8 cellular contexts compared by ENCODE assay signal in genomic region chr4:81631958-81632439, GRCh38.
A peak's percentile ranks its signal among the peaks of the same experiment; 100 is the strongest.
DNase-seq lines count a peak whose midpoint lies in the region; TF ChIP-seq lines count a peak whose summit lies in the region.

No MANE protein-coding gene starts in this region.

- no peak for TF ChIP-seq CTCF in cardiac muscle cell (IDR thresholded peaks at IDR 0.05; ENCODE audit: low read depth, low read length)
- TF ChIP-seq CTCF in right atrium auricular region (IDR thresholded peaks at IDR 0.05) = no peak
- no peak for TF ChIP-seq CTCF in foreskin fibroblast (IDR thresholded peaks at IDR 0.05; ENCODE audit: low read depth, low read length)
- TF ChIP-seq CTCF in suprapubic skin (IDR thresholded peaks at IDR 0.05) = no peak
- no peak for TF ChIP-seq CTCF in neural progenitor cell (IDR thresholded peaks at IDR 0.05)

- no peak overlapping the region for H3K9ac ChIP-seq in neural progenitor cell

- H3K27ac Mint-ChIP-seq in neural progenitor cell = no peak overlapping the region

- peaks cover 12% of the 10 kb centered on the region for H3K4me1 Mint-ChIP-seq in neural progenitor cell

- H3K4me2 ChIP-seq in neural progenitor cell = no peak overlapping the region

- no peak overlapping the region for H2AFZ ChIP-seq in neural progenitor cell (replicated peaks)

- DNase-seq in cardiac muscle cell (ENCODE audit: low read depth in 1 of 2, low spot score in 1 of 2) (peak; percentile 49 to 81), right atrium auricular region (ENCODE audit: low spot score) (no peak), NAMALWA (ENCODE audit: low spot score) (peak; percentile 65), foreskin fibroblast (peak; percentile 86 to 90), suprapubic skin (ENCODE audit: low spot score in 2 of 2) (no peak), neural progenitor cell (ENCODE audit: low spot score) (no peak)
- no peak for DNase-seq in activated CD4-positive, CD25-positive, alpha-beta regulatory T cell (lab: John Stamatoyannopoulos, UW)
- no peak for DNase-seq in central memory CD4-positive, alpha-beta T cell

- H3K9me3 Mint-ChIP-seq in neural progenitor cell = no peaks in the 10 kb centered on the region

- H3K36me3 ChIP-seq in cardiac muscle cell (no peaks in the 10 kb centered on the region), right atrium auricular region (no peaks in the 10 kb centered on the region), suprapubic skin (no peaks in the 10 kb centered on the region), neural progenitor cell (no peaks in the 10 kb centered on the region)

- H3K9me3 ChIP-seq in cardiac muscle cell (ENCODE audit: low read depth) (no peaks in the 10 kb centered on the region), right atrium auricular region (no peaks in the 10 kb centered on the region), suprapubic skin (no peaks in the 10 kb centered on the region), neural progenitor cell (ENCODE audit: low read depth) (no peaks in the 10 kb centered on the region)

- TF ChIP-seq EP300 in suprapubic skin (IDR thresholded peaks at IDR 0.05) = no peak

- WGBS in suprapubic skin = 40% methylated on average over 4 of the region's 4 CpGs

- H3K4me1 ChIP-seq in cardiac muscle cell (ENCODE audit: low read depth) (peaks cover 21% of the 10 kb centered on the region), right atrium auricular region (peaks cover 0 to 9% of the 10 kb centered on the region in 2 donors), suprapubic skin (peaks cover 11% of the 10 kb centered on the region), neural progenitor cell (no peaks in the 10 kb centered on the region)

- no peaks in the 10 kb centered on the region for H3K79me2 ChIP-seq in neural progenitor cell (ENCODE audit: low read depth)

- H3F3A ChIP-seq in neural progenitor cell (ENCODE audit: low read depth) = no peaks in the 10 kb centered on the region

- H3K27ac ChIP-seq in cardiac muscle cell = peak overlapping the region; percentile 50
- peak overlapping the region in 1 of 2 donors; percentile 6 for H3K27ac ChIP-seq in right atrium auricular region
- peak overlapping the region; percentile 17 for H3K27ac ChIP-seq in suprapubic skin
- H3K27ac ChIP-seq in neural progenitor cell = no peak overlapping the region

- peaks cover 2% of the 10 kb centered on the region for H3K27me3 Mint-ChIP-seq in neural progenitor cell (ENCODE audit: insufficient read depth, low read depth)

- no peaks in the 10 kb centered on the region for H3K27me3 ChIP-seq in cardiac muscle cell
- H3K27me3 ChIP-seq in right atrium auricular region = no peaks in the 10 kb centered on the region
- H3K27me3 ChIP-seq in suprapubic skin = no peaks in the 10 kb centered on the region
- H3K27me3 ChIP-seq in neural progenitor cell = no peaks in the 10 kb centered on the region

- TF ChIP-seq POLR2A in suprapubic skin (IDR thresholded peaks at IDR 0.05) = no peak

- H3K4me3 ChIP-seq in cardiac muscle cell (no peak overlapping the region), right atrium auricular region (no peak overlapping the region), foreskin fibroblast (ENCODE audit: low read depth in 1 of 2, low read length in 2 of 2) (no peak overlapping the region), suprapubic skin (no peak overlapping the region), neural progenitor cell (no peak overlapping the region)

- H3K36me3 Mint-ChIP-seq in neural progenitor cell = no peaks in the 10 kb centered on the region

- no peaks in the 10 kb centered on the region for H4K20me1 ChIP-seq in neural progenitor cell (ENCODE audit: low read depth)

- no peak overlapping the region for H3K4me3 Mint-ChIP-seq in neural progenitor cell

Comparison
In these comparisons a context has a peak if more than half of its experiments do, and no peak if none do; other contexts are left out.
1. DNase-seq: peak in cardiac muscle cell (2 of 2), NAMALWA (single experiment) and foreskin fibroblast (2 of 2); none in right atrium auricular region (single experiment), suprapubic skin (0 of 2), activated CD4-positive, CD25-positive, alpha-beta regulatory T cell (0 of 4), neural progenitor cell (single experiment) and central memory CD4-positive, alpha-beta T cell (single experiment).